ENCODE assay signal across 7 cellular contexts in the genomic region with DNA sequence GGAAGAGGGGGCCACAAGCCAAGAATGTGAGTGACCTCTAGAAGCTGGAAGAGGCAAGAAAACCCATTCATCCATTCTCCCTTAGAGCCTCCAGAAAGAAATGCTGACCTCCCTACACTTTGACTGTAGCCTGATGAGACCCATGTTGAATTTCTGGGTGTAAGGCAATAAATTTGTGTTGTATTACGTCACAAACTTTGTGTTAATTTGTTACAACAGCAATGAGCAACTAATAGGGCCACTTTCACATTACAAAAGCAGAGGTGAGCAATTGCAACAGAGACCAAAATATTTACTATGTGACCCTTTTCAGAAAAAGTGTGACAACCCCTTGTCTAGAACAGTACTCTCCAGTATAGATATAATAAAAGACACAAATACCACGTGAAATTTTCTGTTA.
"Had no signal": no experiment of that assay in that cellular context is flagged by ENCODE, and none has a peak within 500 bp of the region (broad histone marks: within the 10 kb centered on the region; RNA-seq: fewer than 3 reads in every experiment).

No MANE protein-coding gene starts in this region.

- H3K4me2 ChIP-seq: KMS-11 had no signal

- H3K9ac ChIP-seq: KMS-11 had no signal

- DNase-seq: IMR-90, KBM-7, KG1 had no signal

- FAIRE-seq: HTR-8/SVneo, K562 had no signal

- ATAC-seq: K562 had no signal

- H3K27ac ChIP-seq: HL-60, KMS-11 had no signal

- H3K4me3 ChIP-seq: K562 had no signal
